27 cellular contexts compared by ENCODE assay signal in genomic region chr9:121927636-121928035, GRCh38.
"Had no signal": no experiment of that assay in that cellular context is flagged by ENCODE, and none has a peak within 500 bp of the region (broad histone marks: within the 10 kb centered on the region; RNA-seq: fewer than 3 reads in every experiment).

No MANE protein-coding gene starts in this region.

- ATAC-seq: activated naive CD8-positive, alpha-beta T cell treated with anti-CD3 and anti-CD28 coated beads, Interleukin-2, amount 50 U/mL, for 24 hours; activated T-cell treated with anti-CD3 and anti-CD28 coated beads, Interleukin-2, amount 50 U/mL, for 4 hours had no signal

- DNase-seq: activated B cell treated with CpG ODN at 0.5 μM for 24 hours; activated CD4-positive, alpha-beta memory T cell treated with anti-CD3 and anti-CD28 coated beads for 36 hours; activated CD4-positive, alpha-beta T cell treated with anti-CD3 and anti-CD28 coated beads for 4 hours; activated CD4-positive, alpha-beta T cell treated with anti-CD3 and anti-CD28 coated beads, Interleukin-2, amount 50 U/mL, for 1 hour; activated CD4-positive, CD25-positive, alpha-beta regulatory T cell treated with anti-CD3 and anti-CD28 coated beads, Interleukin-2, amount 50 U/mL, for 72 hours; activated CD8-positive, alpha-beta memory T cell treated with anti-CD3 and anti-CD28 coated beads, Interleukin-2, amount 50 U/mL, for 4 hours; activated naive CD4-positive, alpha-beta T cell treated with anti-CD3 and anti-CD28 coated beads, Interleukin-2, amount 10 ng/mL, durations not matched to agents 7 days and 5 days; activated naive CD8-positive, alpha-beta T cell treated with anti-CD3 and anti-CD28 coated beads, Interleukin-2, amount 50 U/mL, for 24 hours; activated T-cell treated with anti-CD3 and anti-CD28 coated beads for 4 hours; activated T-cell treated with anti-CD3 and anti-CD28 coated beads, Interleukin-2, amount 50 U/mL, for 4 hours; aorta; brain microvascular endothelial cell; central memory CD4-positive, alpha-beta T cell; Karpas-422; NCI-H1105; NCI-H1417 treated with DMSO at 0.1 percent for 48 hours; NCI-H187 treated with DMSO at 0.1 percent for 48 hours; NCI-H2081; NCI-H2227 treated with DMSO at 0.1 percent for 48 hours; NCI-H446; NCI-H510A treated with DMSO at 0.1 percent for 48 hours; OCI-M1; Right ventricle myocardium superior; SW 1271; T-helper 1 cell; T-helper 2 cell; T-helper 9 cell had no signal
